Comparison of ENCODE assay signal across 9 cellular contexts in the genomic region with DNA sequence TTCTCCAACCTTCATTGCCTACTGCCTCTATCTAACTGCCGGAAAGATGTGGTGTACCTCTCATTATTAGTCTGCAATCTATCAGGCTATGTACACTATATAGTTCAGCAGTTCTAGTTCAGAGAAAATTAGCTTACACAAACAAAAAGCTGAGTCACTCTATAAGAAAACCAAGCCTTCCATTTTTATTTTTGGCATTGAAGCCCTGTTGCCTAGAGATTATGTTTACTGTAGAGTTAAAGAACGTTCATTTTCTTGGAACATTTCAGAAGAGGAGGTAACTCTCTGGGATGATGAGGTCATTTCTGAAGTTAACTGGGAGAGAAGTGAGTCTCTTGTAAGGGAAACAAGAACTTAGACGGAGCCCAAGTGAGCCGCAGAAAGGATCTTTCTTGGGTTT.
DNase-seq lines count a peak whose midpoint lies in the region; ATAC-seq lines count a peak whose summit lies in the region.
"Had no signal": no experiment of that assay in that cellular context is flagged by ENCODE, and none has a peak within 500 bp of the region (broad histone marks: within the 10 kb centered on the region; RNA-seq: fewer than 3 reads in every experiment).

No MANE protein-coding gene starts in this region.

- peak; percentile 33 for DNase-seq in COR-L47 (lab: John Stamatoyannopoulos, UW)
- peak; percentile 16 for DNase-seq in NCI-H2196 (lab: John Stamatoyannopoulos, UW; ENCODE audit: unreplicated experiment)
- DNase-seq in dedifferentiated amniotic fluid mesenchymal stem cell (ENCODE audit: extremely low spot score), result peak; percentile 97
- DNase-seq in myocyte (ENCODE audit: low read depth), result peak; percentile 32
- no peak for DNase-seq in left lobe of liver (ENCODE audit: low spot score)
- DNase-seq in mucosa of gallbladder (ENCODE audit: low spot score), result no peak
- no peak for DNase-seq in activated CD4-positive, alpha-beta T cell treated with anti-CD3 and anti-CD28 coated beads, Interleukin-2, amount 50 U/mL, for 4 hours
- DNase-seq: effector CD8-positive, alpha-beta T cell had no signal

- ATAC-seq in left lobe of liver (no peak), HG03520 (IDR thresholded peaks at IDR 0.05; ENCODE audit: unreplicated experiment) (no peak)

Comparison
In these comparisons a context has a peak if more than half of its experiments do, and no peak if none do; other contexts are left out.
1. DNase-seq: peak in COR-L47 (single experiment), NCI-H2196 (single experiment), dedifferentiated amniotic fluid mesenchymal stem cell (single experiment) and myocyte (single experiment); none in left lobe of liver (single experiment), mucosa of gallbladder (single experiment) and activated CD4-positive, alpha-beta T cell treated with anti-CD3 and anti-CD28 coated beads, Interleukin-2, amount 50 U/mL, for 4 hours (0 of 2).